Comparison of ENCODE assay signal across 8 cellular contexts in the genomic region with DNA sequence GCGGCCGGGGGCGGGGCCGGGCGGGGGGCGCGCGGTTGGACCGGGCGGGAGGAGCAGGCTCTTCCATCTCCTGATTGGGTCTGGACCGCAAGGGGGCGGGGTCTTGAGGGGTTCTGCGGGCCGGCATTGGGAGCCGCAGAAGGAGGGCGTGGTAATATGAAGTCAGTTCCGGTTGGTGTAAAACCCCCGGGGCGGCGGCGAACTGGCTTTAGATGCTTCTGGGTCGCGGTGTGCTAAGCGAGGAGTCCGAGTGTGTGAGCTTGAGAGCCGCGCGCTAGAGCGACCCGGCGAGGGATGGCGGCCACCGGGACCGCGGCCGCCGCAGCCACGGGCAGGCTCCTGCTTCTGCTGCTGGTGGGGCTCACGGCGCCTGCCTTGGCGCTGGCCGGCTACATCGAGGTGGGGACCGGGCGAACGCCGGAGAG. TPM values are rescaled to one million over a fixed set of nuclear protein-coding genes. Genes with fewer than 3 reads are reported as not detected.
DNase-seq lines count a peak whose midpoint lies in the region; ATAC-seq and TF ChIP-seq lines count a peak whose summit lies in the region.

A gene (plus strand): TSS at position 211 of the 425 bp plus-strand sequence. CDS start 84 bp downstream, at position 295.

- H3K4me3 Mint-ChIP-seq in T-helper 17 cell: peak within 1 kb of the TSS; percentile 99

- H3K4me1 Mint-ChIP-seq in T-helper 17 cell: peaks cover 26% of the 10 kb centered on the region

- intact Hi-C loops in left ventricle myocardium inferior (cut with micrococcal nuclease): loop anchor here (5.0 kb wide), 1 partner anchor 62 kb away; no protein-coding TSS in a partner anchor
- intact Hi-C loops in prostate gland (cut with DNase I): loop anchor here (2.0 to 10.0 kb wide), 3 partner anchors 55 to 245 kb away; a partner anchor contains a TSS

- H3K4me3 ChIP-seq in left ventricle myocardium inferior: peak within 1 kb of the TSS; percentile 89
- H3K4me3 ChIP-seq in prostate gland: peak within 1 kb of the TSS; percentile 82 to 97

- H3K9me3 ChIP-seq in T-helper 17 cell (ENCODE audit: control insufficient read depth, low read length, poor library complexity, severe bottlenecking) (no peaks in the 10 kb centered on the region), left ventricle myocardium inferior (replicated peaks) (no peaks in the 10 kb centered on the region), prostate gland (no peaks in the 10 kb centered on the region)

- H3K27me3 Mint-ChIP-seq in T-helper 17 cell: peaks cover 8% of the 10 kb centered on the region

- H3K4me1 ChIP-seq in left ventricle myocardium inferior: peaks cover 38% of the 10 kb centered on the region
- H3K4me1 ChIP-seq in prostate gland (replicated peaks): no peaks in the 10 kb centered on the region

- WGBS in prostate gland: under 1% methylated on average over 37 of the region's 47 CpGs

- peak within 1 kb of the TSS; percentile 93 for H3K27ac Mint-ChIP-seq in T-helper 17 cell

- ATAC-seq in GM18502 (IDR thresholded peaks at IDR 0.05; ENCODE audit: poor library complexity, unreplicated experiment): peak; percentile 97
- peak; percentile 97 for ATAC-seq in HG02943 (IDR thresholded peaks at IDR 0.05; ENCODE audit: low read depth, unreplicated experiment)
- ATAC-seq in T-helper 17 cell: peak; percentile 94

- TF ChIP-seq CTCF in left ventricle myocardium inferior (IDR thresholded peaks at IDR 0.05; ENCODE audit: borderline replicate concordance) (no peak), prostate gland (IDR thresholded peaks at IDR 0.05) (no peak)

- TF ChIP-seq POLR2A in prostate gland (IDR thresholded peaks at IDR 0.05): peak; percentile 94

- peak; percentile 94 to 95 for DNase-seq in NCI-H187 (lab: John Stamatoyannopoulos, UW)
- DNase-seq in T-helper 17 cell: peak; percentile 95 to 97 (median 96)
- DNase-seq in amygdala (lab: John Stamatoyannopoulos, UW): peak; percentile 62 to 99 (median 97)
- DNase-seq in left ventricle myocardium inferior: peak; percentile 99
- peak; percentile 99 for DNase-seq in prostate gland (ENCODE audit: low spot score)
- DNase-seq in ureter (ENCODE audit: low spot score): peak; percentile 99

- peaks cover 7% of the 10 kb centered on the region for H3K36me3 Mint-ChIP-seq in T-helper 17 cell (ENCODE audit: low read depth)

- H3K27ac ChIP-seq in left ventricle myocardium inferior (replicated peaks) (peak within 1 kb of the TSS; percentile 99), prostate gland (peak within 1 kb of the TSS; percentile 90 to 96)

- H3K36me3 ChIP-seq in left ventricle myocardium inferior (no peaks in the 10 kb centered on the region), prostate gland (no peaks in the 10 kb centered on the region)

- H3K27me3 ChIP-seq in left ventricle myocardium inferior (ENCODE audit: low read depth) (no peaks in the 10 kb centered on the region), prostate gland (replicated peaks; ENCODE audit: insufficient read depth) (no peaks in the 10 kb centered on the region)

RNA-seq across cellular contexts. Expression of the gene that starts here (rescaled TPM):
- total RNA-seq in T-helper 17 cell: 10 to 100 TPM; 37.7 to 44.4 TPM
- 325 TPM for total RNA-seq in left ventricle myocardium inferior
- total RNA-seq in prostate gland: 100 to 1,000 TPM; 222 to 434 TPM
- total RNA-seq in ureter: 318 TPM

Comparison
In these comparisons a context has a peak if more than half of its experiments do, and no peak if none do; other contexts are left out.
1. Peak in every context shown above with its lines: DNase-seq, ATAC-seq, H3K4me3 ChIP-seq and H3K27ac ChIP-seq.